Comparison of ENCODE assay signal across 22 cellular contexts in the genomic region with DNA sequence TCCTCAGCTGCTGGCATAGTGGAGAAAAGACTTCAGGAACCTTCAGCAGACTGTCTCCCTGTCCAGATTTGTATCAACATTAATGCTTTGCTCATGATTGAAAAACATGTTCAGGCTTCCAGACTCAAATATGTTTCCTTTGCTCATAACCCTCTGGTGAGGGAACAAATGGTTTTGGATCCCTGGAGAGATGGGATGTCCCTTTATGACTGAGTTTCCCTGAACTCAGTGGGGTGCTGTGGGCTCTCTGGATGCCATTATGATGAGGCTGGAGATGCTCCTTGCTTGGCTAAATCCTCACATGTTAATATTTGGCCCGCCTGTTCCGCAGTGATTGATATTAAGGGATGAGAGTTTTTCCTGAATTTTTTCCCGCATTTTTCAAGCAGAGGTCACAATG.
DNase-seq lines count a peak whose midpoint lies in the region; ATAC-seq and TF ChIP-seq lines count a peak whose summit lies in the region.
"Had no signal": no experiment of that assay in that cellular context is flagged by ENCODE, and none has a peak within 500 bp of the region (broad histone marks: within the 10 kb centered on the region; RNA-seq: fewer than 3 reads in every experiment).

No MANE protein-coding gene starts in this region.

- H3K14ac ChIP-seq in mesenchymal stem cell (ENCODE audit: low read length in 2 of 2), result no peak overlapping the region
- H3K14ac ChIP-seq in H9 (ENCODE audit: insufficient read depth, low read length), result no peak overlapping the region

- H3K23me2 ChIP-seq in H9 (ENCODE audit: insufficient read length, low read depth, low read length, poor library complexity, severe bottlenecking), result no peaks in the 10 kb centered on the region

- H4K20me1 ChIP-seq in H9 (ENCODE audit: control insufficient read depth, insufficient read depth, insufficient read length), result no peaks in the 10 kb centered on the region
- H4K20me1 ChIP-seq: BLaER1 treated with 17β-estradiol and CSF1 and Interleukin-3, amounts not matched to agents 10 nM and 100 nM had no signal

- H3K9ac ChIP-seq in mesenchymal stem cell (ENCODE audit: low read length) (no peak overlapping the region), H9 (ENCODE audit: extremely low read depth, insufficient read length, low read length) (no peak overlapping the region)
- H3K9ac ChIP-seq: BLaER1 treated with 17β-estradiol and CSF1 and Interleukin-3, amounts not matched to agents 10 nM and 100 nM had no signal

- H4K91ac ChIP-seq in mesenchymal stem cell (ENCODE audit: low read length) (no peak overlapping the region), H9 (ENCODE audit: insufficient read length, low read depth, low read length) (no peak overlapping the region)

- H3K4me1 ChIP-seq in mesenchymal stem cell (ENCODE audit: control insufficient read depth, insufficient read depth, low read depth, low read length), result peaks cover 3% of the 10 kb centered on the region
- H3K4me1 ChIP-seq in H9 (ENCODE audit: insufficient read depth, low read length), result no peaks in the 10 kb centered on the region
- H3K4me1 ChIP-seq: SJCRH30 had no signal

- H3K9me3 Mint-ChIP-seq in H9, result no peaks in the 10 kb centered on the region

- no peaks in the 10 kb centered on the region for H3K9me3 ChIP-seq in mesenchymal stem cell (ENCODE audit: control insufficient read depth, low read length)
- no peaks in the 10 kb centered on the region for H3K9me3 ChIP-seq in H9 (ENCODE audit: control insufficient read depth, low read depth, low read length)
- H3K9me3 ChIP-seq: Peyer's patch, SJCRH30 had no signal

- H3K4me3 ChIP-seq in choroid plexus epithelial cell (ENCODE audit: low read depth, low read length), result no peak overlapping the region
- no peak overlapping the region for H3K4me3 ChIP-seq in mesenchymal stem cell (ENCODE audit: insufficient read depth in 1 of 2, low read depth in 1 of 2, low read length in 2 of 2)
- H3K4me3 ChIP-seq: BLaER1 treated with 17β-estradiol and CSF1 and Interleukin-3, amounts not matched to agents 10 nM and 100 nM; Peyer's patch; SJCRH30 had no signal

- H3T11ph ChIP-seq in H9 (ENCODE audit: low read length), result no peak overlapping the region

- no peak overlapping the region for H2BK12ac ChIP-seq in mesenchymal stem cell (ENCODE audit: low read length in 2 of 2)
- no peak overlapping the region for H2BK12ac ChIP-seq in H9 (ENCODE audit: insufficient read length, low read depth, low read length)

- no peak overlapping the region for H2BK20ac ChIP-seq in H9 (ENCODE audit: low read depth, low read length, poor library complexity, severe bottlenecking)

- H3K79me1 ChIP-seq in mesenchymal stem cell (replicated peaks; ENCODE audit: low read length, poor library complexity, severe bottlenecking), result no peaks in the 10 kb centered on the region
- H3K79me1 ChIP-seq in H9 (ENCODE audit: insufficient read depth, low read depth, low read length, poor library complexity, severe bottlenecking), result no peaks in the 10 kb centered on the region

- H2BK120ac ChIP-seq in mesenchymal stem cell (ENCODE audit: low read depth, low read length) (no peak overlapping the region), H9 (ENCODE audit: low read depth, low read length, poor library complexity, severe bottlenecking) (no peak overlapping the region)

- H4K5ac ChIP-seq in H9 (ENCODE audit: insufficient read length, low read depth, low read length), result no peak overlapping the region

- H2BK5ac ChIP-seq in mesenchymal stem cell (ENCODE audit: low read depth, low read length, poor library complexity, severe bottlenecking) (peak overlapping the region; percentile 83), H9 (ENCODE audit: insufficient read length, low read length) (no peak overlapping the region)

- H3K36me3 Mint-ChIP-seq in H9 (ENCODE audit: insufficient read depth in 1 of 3, low read depth in 3 of 3), result no peaks in the 10 kb centered on the region
- H3K36me3 Mint-ChIP-seq: CD8-positive, alpha-beta memory T cell; IgD-negative memory B cell had no signal

- no peaks in the 10 kb centered on the region for H3K36me3 ChIP-seq in mesenchymal stem cell (ENCODE audit: control insufficient read depth in 1 of 2, insufficient read depth in 2 of 2, low read depth in 1 of 2, low read length in 2 of 2)
- H3K36me3 ChIP-seq: BLaER1 treated with 17β-estradiol and CSF1 and Interleukin-3, amounts not matched to agents 10 nM and 100 nM; Peyer's patch; SJCRH30 had no signal

- H3K79me2 ChIP-seq in H9 (ENCODE audit: insufficient read depth, low read length), result no peaks in the 10 kb centered on the region

- H2BK15ac ChIP-seq in mesenchymal stem cell (ENCODE audit: low read depth, poor library complexity, severe bottlenecking) (no peak overlapping the region), H9 (ENCODE audit: low read depth, low read length) (no peak overlapping the region)

- H2AFZ ChIP-seq in mesenchymal stem cell (ENCODE audit: low read depth, low read length), result no peak overlapping the region
- H2AFZ ChIP-seq in H9 (ENCODE audit: low read length), result no peak overlapping the region

- WGBS in mesenchymal stem cell, result 96% methylated on average over 3 of the region's 3 CpGs
- WGBS in H9 (ENCODE audit: extremely low coverage, insufficient read length, low lambda C conversion rate), result no CpG with 5 or more reads among the region's 3 CpGs

- no peaks in the 10 kb centered on the region; the same call in 1 of the 2 replicates for H3K27me3 Mint-ChIP-seq in H9 (ENCODE audit: low read depth)
- H3K27me3 Mint-ChIP-seq: CD8-positive, alpha-beta memory T cell; IgD-negative memory B cell had no signal

- H3K4me1 Mint-ChIP-seq in H9, result no peaks in the 10 kb centered on the region
- H3K4me1 Mint-ChIP-seq: CD8-positive, alpha-beta memory T cell; IgD-negative memory B cell had no signal

- TF ChIP-seq CTCF in choroid plexus epithelial cell (conservative IDR thresholded peaks at IDR 0.05; ENCODE audit: low read depth, low read length) (no peak), H9 (conservative IDR thresholded peaks at IDR 0.05) (no peak)

- no peak overlapping the region for H3K23ac ChIP-seq in mesenchymal stem cell (ENCODE audit: low read length in 2 of 2)
- H3K23ac ChIP-seq in H9 (ENCODE audit: insufficient read length, low read depth, low read length), result no peak overlapping the region

- H3K56ac ChIP-seq in H9 (ENCODE audit: insufficient read length, low read depth, low read length), result no peak overlapping the region

- H4K8ac ChIP-seq in mesenchymal stem cell (ENCODE audit: low read length) (no peak overlapping the region), H9 (replicated peaks; ENCODE audit: insufficient read length, low read depth, low read length) (no peak overlapping the region)

- no peak overlapping the region for H3K4ac ChIP-seq in mesenchymal stem cell (ENCODE audit: low read depth in 1 of 2, low read length in 2 of 2)
- no peak overlapping the region for H3K4ac ChIP-seq in H9 (ENCODE audit: low read depth, low read length)

- DNase-seq in NCI-H69 (lab: John Stamatoyannopoulos, UW) (peak; percentile 2), choroid plexus epithelial cell (ENCODE audit: low read depth) (peak; percentile 88), mesenchymal stem cell (no peak), H9 (no peak), DMS 273 treated with DMSO at 0.1 percent for 48 hours (lab: John Stamatoyannopoulos, UW) (no peak)
- DNase-seq in activated CD8-positive, alpha-beta memory T cell treated with anti-CD3 and anti-CD28 coated beads, Interleukin-2, amount 50 U/mL, for 48 hours, result no peak
- DNase-seq: Calu3; CD8-positive, alpha-beta memory T cell; GDM1; MV-4-11; NCI-H1105 treated with DMSO at 0.1 percent for 48 hours; NCI-H1694; NCI-H2081; NCI-H2171; NCI-H345; NCI-H524; NCI-H82; Peyer's patch; SJCRH30 had no signal

- peak overlapping the region; percentile 99 for H3K27ac ChIP-seq in mesenchymal stem cell (ENCODE audit: low read length, poor library complexity, severe bottlenecking)
- no peak overlapping the region for H3K27ac ChIP-seq in H9 (ENCODE audit: insufficient read length, low read depth, low read length)
- H3K27ac ChIP-seq: BLaER1 treated with 17β-estradiol and CSF1 and Interleukin-3, amounts not matched to agents 10 nM and 100 nM; Peyer's patch; SJCRH30 had no signal

- ATAC-seq in GM19463 (IDR thresholded peaks at IDR 0.05; ENCODE audit: unreplicated experiment), result no peak

- no peak overlapping the region for H3K4me2 ChIP-seq in mesenchymal stem cell (ENCODE audit: low read length, poor library complexity, severe bottlenecking)
- H3K4me2 ChIP-seq in H9 (ENCODE audit: insufficient read depth, insufficient read length, low read length), result no peak overlapping the region

- no peaks in the 10 kb centered on the region for H3K27me3 ChIP-seq in mesenchymal stem cell (ENCODE audit: control insufficient read depth in 1 of 2, insufficient read depth in 1 of 2, low read length in 2 of 2)
- no peaks in the 10 kb centered on the region for H3K27me3 ChIP-seq in H9 (ENCODE audit: insufficient read depth, low read length)
- H3K27me3 ChIP-seq: BLaER1 treated with 17β-estradiol and CSF1 and Interleukin-3, amounts not matched to agents 10 nM and 100 nM; Peyer's patch; SJCRH30 had no signal

- no peak overlapping the region for H3K4me3 Mint-ChIP-seq in H9
- H3K4me3 Mint-ChIP-seq: CD8-positive, alpha-beta memory T cell; IgD-negative memory B cell had no signal

- no peak overlapping the region for H3K18ac ChIP-seq in mesenchymal stem cell (ENCODE audit: low read depth in 1 of 2, low read length in 2 of 2)
- no peak overlapping the region for H3K18ac ChIP-seq in H9 (ENCODE audit: insufficient read length, low read depth, low read length)

- H2AK5ac ChIP-seq in mesenchymal stem cell (ENCODE audit: low read length, severe bottlenecking) (no peak overlapping the region), H9 (ENCODE audit: insufficient read length, low read length) (no peak overlapping the region)

- no peak overlapping the region for H3K27ac Mint-ChIP-seq in H9
- H3K27ac Mint-ChIP-seq: CD8-positive, alpha-beta memory T cell; IgD-negative memory B cell had no signal

Comparison
In these comparisons a context has a peak if more than half of its experiments do, and no peak if none do; other contexts are left out.
1. DNase-seq: peak in NCI-H69 (single experiment) and choroid plexus epithelial cell (single experiment); none in mesenchymal stem cell (single experiment), H9 (single experiment), activated CD8-positive, alpha-beta memory T cell treated with anti-CD3 and anti-CD28 coated beads, Interleukin-2, amount 50 U/mL, for 48 hours (single experiment) and DMS 273 treated with DMSO at 0.1 percent for 48 hours (single experiment).